8 cellular contexts compared by ENCODE assay signal in genomic region chr19:7292950-7293794, GRCh38. TPM values are rescaled to one million over a fixed set of nuclear protein-coding genes. Genes with fewer than 3 reads are reported as not detected.
A peak's percentile ranks its signal among the peaks of the same experiment; 100 is the strongest.
DNase-seq lines count a peak whose midpoint lies in the region; FAIRE-seq and TF ChIP-seq lines count a peak whose summit lies in the region.

No MANE protein-coding gene starts in this region.

- peaks cover 21% of the 10 kb centered on the region for H3K27me3 ChIP-seq in HUES64 (ENCODE audit: insufficient read depth, low read length)
- peaks cover 4% of the 10 kb centered on the region for H3K27me3 ChIP-seq in bronchial epithelial cell (ENCODE audit: control insufficient read depth, insufficient read depth, low read length)
- H3K27me3 ChIP-seq in liver (ENCODE audit: control insufficient read depth in 4 of 4, insufficient read depth in 4 of 4, low read length in 3 of 4), result no peaks in the 10 kb centered on the region

- H3K9ac ChIP-seq in HUES64 (ENCODE audit: low read depth, low read length) (peak overlapping the region; percentile 71), liver (ENCODE audit: low read depth in 1 of 2, low read length in 2 of 2) (peak overlapping the region; percentile 68 to 72)

- no peak for DNase-seq in bronchial epithelial cell (ENCODE audit: low read depth)
- no peak for DNase-seq in LoVo (ENCODE audit: low spot score)
- no peak for DNase-seq in glomerular visceral epithelial cell (ENCODE audit: extremely low spot score)
- no peak for DNase-seq in kidney glomerular epithelial cell (lab: John Stamatoyannopoulos, UW)

- H3K9me3 ChIP-seq in HUES64 (ENCODE audit: insufficient read depth, low read depth, low read length) (no peaks in the 10 kb centered on the region), liver (ENCODE audit: control insufficient read depth in 4 of 4, low read length in 3 of 4) (no peaks in the 10 kb centered on the region)

- H3K4me1 ChIP-seq in HUES64 (ENCODE audit: insufficient read depth, low read length) (no peaks in the 10 kb centered on the region), liver (ENCODE audit: control insufficient read depth in 4 of 4, insufficient read depth in 4 of 4, low read length in 3 of 4) (peaks cover 8 to 36% (median 26%) of the 10 kb centered on the region in 4 donors)

- no peak overlapping the region for H3K27ac ChIP-seq in HUES64 (ENCODE audit: low read depth, low read length)
- H3K27ac ChIP-seq in liver (ENCODE audit: low read depth in 1 of 2, low read length in 2 of 2), result peak overlapping the region; percentile 95
- H3K27ac ChIP-seq in temporal lobe (ENCODE audit: low read depth, low read length), result peak overlapping the region; percentile 87

- TF ChIP-seq CTCF in bronchial epithelial cell (IDR thresholded peaks at IDR 0.05; ENCODE audit: insufficient read depth, low read length, severe bottlenecking) (no peak), liver (IDR thresholded peaks at IDR 0.05; ENCODE audit: low read depth, low read length, missing input control) (no peak)

- FAIRE-seq in bronchial epithelial cell (lab: Jason Lieb, UNC), result no peak

- no peak for TF ChIP-seq RAD21 in liver (IDR thresholded peaks at IDR 0.05)

- H3K4me3 ChIP-seq in GM08714 (ENCODE audit: low read length) (peak overlapping the region; percentile 67), HUES64 (ENCODE audit: low read length) (peak overlapping the region; percentile 69), bronchial epithelial cell (ENCODE audit: low read depth, low read length) (peak overlapping the region; percentile 49), liver (ENCODE audit: low read depth in 1 of 3, low read length in 3 of 3) (peak overlapping the region; percentile 58 to 97 (median 71))

- 12% methylated on average over 58 of the region's 58 CpGs for WGBS in HUES64
- WGBS in liver, result 5% methylated on average over 58 of the region's 58 CpGs

- H3K36me3 ChIP-seq in HUES64 (ENCODE audit: insufficient read depth, low read length) (no peaks in the 10 kb centered on the region), bronchial epithelial cell (ENCODE audit: control insufficient read depth, insufficient read depth, low read length) (no peaks in the 10 kb centered on the region), liver (ENCODE audit: control insufficient read depth in 4 of 4, insufficient read depth in 3 of 4, low read depth in 1 of 4, low read length in 3 of 4) (no peaks in the 10 kb centered on the region)

TF ChIP-seq in liver, 16 proteins besides CTCF, POLR2A, EP300 and RAD21:
- TF ChIP-seq HNF4A (conservative IDR thresholded peaks at IDR 0.05) (peak; percentile 63 to 73), NR2F2 (IDR thresholded peaks at IDR 0.05) (no peak), RXRA (IDR thresholded peaks at IDR 0.05) (peak in 1 of 2 donors; percentile 22), FOXA1 (IDR thresholded peaks at IDR 0.05) (peak; percentile 17), JUND (IDR thresholded peaks at IDR 0.05) (no peak), HNF4G (IDR thresholded peaks at IDR 0.05) (peak; percentile 55), FOXA2 (IDR thresholded peaks at IDR 0.05) (no peak)

RNA-seq across cellular contexts. Expression of gene INSR, which starts 1.0 kb away (rescaled TPM):
- 6.8 TPM for polyA plus RNA-seq in HUES64 (2013, experiment 1 of 2)
- polyA plus RNA-seq in HUES64 (2013, experiment 2 of 2), result 9.5 TPM
- total RNA-seq in bronchial epithelial cell (6.1 and 15.5 TPM in 2 replicates), liver (10 to 100 TPM; 68.5 to 97.5 TPM), temporal lobe (65.4 TPM)
- polyA plus RNA-seq in liver, result 10 to 100 TPM; 16.5 to 33.0 TPM

RNA-seq across cellular contexts. Expression of gene ARHGEF18, which starts 55.6 kb away (rescaled TPM):
- polyA plus RNA-seq in HUES64 (2013, experiment 1 of 2), result 19.4 TPM
- polyA plus RNA-seq in HUES64 (2013, experiment 2 of 2), result 18.8 TPM
- total RNA-seq in bronchial epithelial cell (65.0 and 78.7 TPM in 2 replicates), liver (10 to 100 TPM; 19.2 to 28.8 TPM), temporal lobe (23.8 TPM)
- 10 to 100 TPM in 1 of 2 donors, 1 to 10 TPM in 1; 3.3 to 10.6 TPM for polyA plus RNA-seq in liver
